ENCODE assay signal across 1 cellular context in the genomic region with DNA sequence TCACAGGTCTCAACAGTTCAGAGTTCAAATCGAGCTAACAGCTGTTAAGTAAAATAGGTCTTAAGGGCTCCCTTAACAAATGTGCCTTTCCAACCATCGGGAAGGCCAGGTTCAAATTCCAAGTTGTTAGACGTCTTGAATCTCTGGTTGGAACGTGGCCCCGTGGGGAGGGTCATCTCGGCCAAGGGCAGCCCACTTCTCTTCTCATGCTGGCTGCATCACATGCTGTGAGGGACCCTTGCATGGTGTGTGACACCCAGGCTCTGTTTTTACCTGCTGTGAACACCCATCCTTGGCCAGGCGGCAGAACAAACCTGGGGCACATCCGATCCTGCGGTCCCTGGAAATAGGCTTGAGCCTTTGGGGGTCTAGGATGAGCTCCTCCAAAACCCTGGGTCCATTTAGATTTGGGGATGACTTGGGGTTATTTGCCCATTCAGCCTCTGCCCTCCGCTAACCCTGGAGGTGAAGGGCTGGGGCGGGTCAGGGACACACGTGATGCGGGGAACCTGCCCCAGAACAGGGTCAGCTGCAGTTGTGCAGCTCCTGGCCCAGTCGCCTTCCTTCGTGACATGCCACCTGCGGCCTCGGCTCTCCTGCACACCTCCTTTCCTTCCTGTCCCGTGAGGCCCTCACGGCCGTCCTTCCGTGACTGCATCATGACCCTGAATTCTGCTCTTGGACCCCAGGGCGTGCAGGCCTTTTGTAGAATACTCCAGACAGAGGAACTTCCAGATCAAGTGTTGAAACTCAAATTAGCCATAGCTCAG.
TF ChIP-seq lines count a peak whose summit lies in the region.

No MANE protein-coding gene starts in this region.

TF ChIP-seq in H1, 55 proteins besides CTCF, POLR2A, EP300 and RAD21:
- TF ChIP-seq SIX5 (IDR thresholded peaks at IDR 0.05; ENCODE audit: low read depth, low read length) (no peak), CHD7 (IDR thresholded peaks at IDR 0.05; ENCODE audit: insufficient replicate concordance, low read length) (no peak), SIRT6 (IDR thresholded peaks at IDR 0.05; ENCODE audit: low read length) (no peak), KDM5A (IDR thresholded peaks at IDR 0.05; ENCODE audit: low read length) (no peak), RXRA (IDR thresholded peaks at IDR 0.05; ENCODE audit: insufficient read depth, low read depth, low read length) (no peak), GABPA (IDR thresholded peaks at IDR 0.05; ENCODE audit: borderline replicate concordance, insufficient read depth, low read length) (no peak), SUZ12 (IDR thresholded peaks at IDR 0.05; ENCODE audit: low read length) (no peak)
TF ChIP-seq in H1: peak in this region for 0.
